In the genomic region with DNA sequence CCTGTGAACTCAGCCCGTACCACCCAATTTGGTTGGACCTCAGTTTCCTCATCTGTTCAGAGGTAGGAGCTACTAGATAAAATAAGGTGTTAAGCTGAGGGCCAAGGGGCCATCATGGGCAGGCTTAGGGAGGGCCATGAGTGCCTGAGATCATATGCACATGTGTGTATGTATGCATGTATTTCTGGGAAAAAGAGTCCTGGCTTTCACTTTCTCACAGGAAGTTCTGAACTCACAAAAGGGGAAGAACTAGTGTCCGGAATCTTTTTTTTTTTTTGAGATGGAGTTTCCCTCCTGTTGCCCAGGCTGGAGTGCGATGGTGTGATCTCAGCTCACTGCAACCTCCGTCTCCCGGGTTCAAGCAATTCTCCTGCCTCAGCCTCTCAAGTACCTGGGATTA, we compare ENCODE assay signal across 18 cellular contexts. TPM values are rescaled to one million over a fixed set of nuclear protein-coding genes. Genes with fewer than 3 reads are reported as not detected.
DNase-seq lines count a peak whose midpoint lies in the region; ATAC-seq and TF ChIP-seq lines count a peak whose summit lies in the region.
"Had no signal": no experiment of that assay in that cellular context is flagged by ENCODE, and none has a peak within 500 bp of the region (broad histone marks: within the 10 kb centered on the region; RNA-seq: fewer than 3 reads in every experiment).

No MANE protein-coding gene starts in this region.

- no peaks in the 10 kb centered on the region for H3K27me3 ChIP-seq in CD4-positive, alpha-beta T cell (ENCODE audit: control insufficient read depth, insufficient read depth, low read length)
- H3K27me3 ChIP-seq: esophagus squamous epithelium, testis had no signal

- no peaks in the 10 kb centered on the region for H3K9me3 Mint-ChIP-seq in CD4-positive, alpha-beta T cell
- H3K9me3 Mint-ChIP-seq in IgD-negative memory B cell (no peaks in the 10 kb centered on the region), memory B cell (no peaks in the 10 kb centered on the region)
- no peaks in the 10 kb centered on the region for H3K9me3 Mint-ChIP-seq in activated T-helper 2 cell treated with anti-CD3 and anti-CD28 coated beads, Interferon-gamma antibody, Interleukin-2, Interleukin-4, amounts not matched to agents 10 μg/mL and 5 μg/mL and 100 μg/mL, durations not matched to agents 14 hours and 24 hours and 36 hours
- H3K9me3 Mint-ChIP-seq: GM23338 had no signal

- no peak for DNase-seq in CD4-positive, alpha-beta T cell
- DNase-seq in activated T-helper 2 cell treated with anti-CD3 and anti-CD28 coated beads, Interferon-gamma antibody, Interleukin-2, Interleukin-4, amounts not matched to agents 10 μg/mL and 5 μg/mL and 100 μg/mL, durations not matched to agents 14 hours and 24 hours and 36 hours (ENCODE audit: low spot score), result no peak
- DNase-seq in memory B cell (ENCODE audit: low spot score in 2 of 2), result no peak
- DNase-seq in stimulated activated CD4-positive, alpha-beta T cell treated with anti-CD3 and anti-CD28 coated beads, Interleukin-4, amount 100 ng/mL, for 4 hours, result no peak
- no peak for DNase-seq in stimulated activated CD4-positive, alpha-beta T cell treated with anti-CD3 and anti-CD28 coated beads, Interleukin-1b, Interleukin-23, amount 100 ng/mL, for 48 hours
- DNase-seq: activated effector memory CD4-positive, alpha-beta T cell treated with Interleukin-2 at 50 U/mL for 16 hours; CD4-positive, CD25-positive, alpha-beta regulatory T cell; central memory CD4-positive, alpha-beta T cell; esophagus squamous epithelium; midbrain; NCI-H146; NCI-H526 treated with DMSO at 0.1 percent for 48 hours; SHP77; testis had no signal

- H3K9me3 ChIP-seq in CD4-positive, alpha-beta T cell (ENCODE audit: control insufficient read depth, low read length), result no peaks in the 10 kb centered on the region
- H3K9me3 ChIP-seq: esophagus squamous epithelium, testis had no signal

- H3K27ac ChIP-seq in CD4-positive, alpha-beta T cell (ENCODE audit: low read depth, low read length), result no peak overlapping the region
- H3K27ac ChIP-seq: testis had no signal

- H3K4me1 Mint-ChIP-seq in CD4-positive, alpha-beta T cell (ENCODE audit: low read depth), result peaks cover 42% of the 10 kb centered on the region
- H3K4me1 Mint-ChIP-seq in IgD-negative memory B cell (peaks cover 17 to 24% (median 21%) of the 10 kb centered on the region in 3 donors), memory B cell (peaks cover 25% of the 10 kb centered on the region)
- peaks cover 21% of the 10 kb centered on the region for H3K4me1 Mint-ChIP-seq in activated T-helper 2 cell treated with anti-CD3 and anti-CD28 coated beads, Interferon-gamma antibody, Interleukin-2, Interleukin-4, amounts not matched to agents 10 μg/mL and 5 μg/mL and 100 μg/mL, durations not matched to agents 14 hours and 24 hours and 36 hours (ENCODE audit: low read depth)

- H3K4me3 Mint-ChIP-seq in CD4-positive, alpha-beta T cell, result no peak overlapping the region
- H3K4me3 Mint-ChIP-seq in IgD-negative memory B cell (peak overlapping the region; percentile 12 to 84 (median 68)), memory B cell (peak overlapping the region; percentile 58)
- no peak overlapping the region for H3K4me3 Mint-ChIP-seq in activated T-helper 2 cell treated with anti-CD3 and anti-CD28 coated beads, Interferon-gamma antibody, Interleukin-2, Interleukin-4, amounts not matched to agents 10 μg/mL and 5 μg/mL and 100 μg/mL, durations not matched to agents 14 hours and 24 hours and 36 hours (ENCODE audit: low read depth)
- H3K4me3 Mint-ChIP-seq: CD4-positive, CD25-positive, alpha-beta regulatory T cell; GM23338 had no signal

- H3K27me3 Mint-ChIP-seq in CD4-positive, alpha-beta T cell, result no peaks in the 10 kb centered on the region
- H3K27me3 Mint-ChIP-seq in IgD-negative memory B cell (no peaks in the 10 kb centered on the region), memory B cell (no peaks in the 10 kb centered on the region)
- no peaks in the 10 kb centered on the region for H3K27me3 Mint-ChIP-seq in activated T-helper 2 cell treated with anti-CD3 and anti-CD28 coated beads, Interferon-gamma antibody, Interleukin-2, Interleukin-4, amounts not matched to agents 10 μg/mL and 5 μg/mL and 100 μg/mL, durations not matched to agents 14 hours and 24 hours and 36 hours (ENCODE audit: low read depth)

- ATAC-seq in CD4-positive, alpha-beta T cell (ENCODE audit: poor library complexity), result no peak
- peak; percentile 88 for ATAC-seq in memory B cell (ENCODE audit: low read depth)
- ATAC-seq in HG02970 (IDR thresholded peaks at IDR 0.05; ENCODE audit: low FRiP score, unreplicated experiment), result no peak
- ATAC-seq in HG03045 (IDR thresholded peaks at IDR 0.05; ENCODE audit: unreplicated experiment), result no peak
- ATAC-seq: GM23338 had no signal

- intact Hi-C loops in CD4-positive, alpha-beta T cell (cut with DNase I, micrococcal nuclease), result no loop called here
- intact Hi-C loops in activated T-helper 2 cell treated with anti-CD3 and anti-CD28 coated beads, Interferon-gamma antibody, Interleukin-2, Interleukin-4, amounts not matched to agents 10 μg/mL and 5 μg/mL and 100 μg/mL, durations not matched to agents 14 hours and 24 hours and 36 hours (cut with micrococcal nuclease), result no loop called here

- CTCF ChIA-PET in CD4-positive, alpha-beta T cell (lab: Charles Lee), result interaction anchor here (0.7 to 1.1 kb wide), 2 partner anchors 18 to 19 kb away, joined by 3 to 5 read pairs; no protein-coding TSS in a partner anchor

- H3K27ac Mint-ChIP-seq in CD4-positive, alpha-beta T cell, result peak overlapping the region; percentile 66
- H3K27ac Mint-ChIP-seq in IgD-negative memory B cell (peak overlapping the region; percentile 86 to 90 (median 86)), memory B cell (peak overlapping the region; percentile 87)
- peak overlapping the region; percentile 43 for H3K27ac Mint-ChIP-seq in activated T-helper 2 cell treated with anti-CD3 and anti-CD28 coated beads, Interferon-gamma antibody, Interleukin-2, Interleukin-4, amounts not matched to agents 10 μg/mL and 5 μg/mL and 100 μg/mL, durations not matched to agents 14 hours and 24 hours and 36 hours
- H3K27ac Mint-ChIP-seq: CD4-positive, CD25-positive, alpha-beta regulatory T cell; GM23338 had no signal

- TF ChIP-seq CTCF in CD4-positive, alpha-beta T cell (IDR thresholded peaks at IDR 0.05), result no peak

- H3K36me3 Mint-ChIP-seq in CD4-positive, alpha-beta T cell (ENCODE audit: low read depth), result peaks cover 83% of the 10 kb centered on the region
- peaks cover 3% of the 10 kb centered on the region for H3K36me3 Mint-ChIP-seq in IgD-negative memory B cell
- H3K36me3 Mint-ChIP-seq in activated T-helper 2 cell treated with anti-CD3 and anti-CD28 coated beads, Interferon-gamma antibody, Interleukin-2, Interleukin-4, amounts not matched to agents 10 μg/mL and 5 μg/mL and 100 μg/mL, durations not matched to agents 14 hours and 24 hours and 36 hours (ENCODE audit: low read depth), result peaks cover 65% of the 10 kb centered on the region
- H3K36me3 Mint-ChIP-seq in memory B cell, result peaks cover 26% of the 10 kb centered on the region

- POLR2A ChIA-PET in CD4-positive, alpha-beta T cell (lab: Charles Lee), result interaction anchor here (2.3 kb wide), 1 partner anchor 18 kb away, joined by 7 read pairs; the partner anchor contains the start of gene TGFB1

RNA-seq across cellular contexts. Expression of gene TGFB1, which starts 18.9 kb away (rescaled TPM):
- total RNA-seq in CD4-positive, alpha-beta T cell, result 100 to 1,000 TPM; 406 to 416 TPM
- 49.3 TPM for polyA plus RNA-seq in IgD-negative memory B cell
- total RNA-seq in activated T-helper 2 cell treated with anti-CD3 and anti-CD28 coated beads, Interferon-gamma antibody, Interleukin-2, Interleukin-4, amounts not matched to agents 10 μg/mL and 5 μg/mL and 100 μg/mL, durations not matched to agents 14 hours and 24 hours and 36 hours, result 125 and 126 TPM in 2 replicates

RNA-seq across cellular contexts. Expression of gene CCDC97, which starts 24.8 kb away (rescaled TPM):
- total RNA-seq in CD4-positive, alpha-beta T cell, result 10 to 100 TPM; 27.3 to 29.7 TPM
- 34.5 TPM for polyA plus RNA-seq in IgD-negative memory B cell
- total RNA-seq in activated T-helper 2 cell treated with anti-CD3 and anti-CD28 coated beads, Interferon-gamma antibody, Interleukin-2, Interleukin-4, amounts not matched to agents 10 μg/mL and 5 μg/mL and 100 μg/mL, durations not matched to agents 14 hours and 24 hours and 36 hours, result 33.5 and 34.4 TPM in 2 replicates

RNA-seq across cellular contexts. Expression of gene B9D2, which starts 29.2 kb away (rescaled TPM):
- 10 to 100 TPM; 21.1 to 26.8 TPM for total RNA-seq in CD4-positive, alpha-beta T cell
- 10.5 TPM for polyA plus RNA-seq in IgD-negative memory B cell
- total RNA-seq in activated T-helper 2 cell treated with anti-CD3 and anti-CD28 coated beads, Interferon-gamma antibody, Interleukin-2, Interleukin-4, amounts not matched to agents 10 μg/mL and 5 μg/mL and 100 μg/mL, durations not matched to agents 14 hours and 24 hours and 36 hours, result 6.2 TPM in 2 replicates

RNA-seq across cellular contexts. Expression of gene TMEM91, which starts 41.5 kb away (rescaled TPM):
- total RNA-seq in CD4-positive, alpha-beta T cell, result 1 to 10 TPM; 6.8 to 7.7 TPM
- 1.8 TPM for polyA plus RNA-seq in IgD-negative memory B cell
- total RNA-seq in activated T-helper 2 cell treated with anti-CD3 and anti-CD28 coated beads, Interferon-gamma antibody, Interleukin-2, Interleukin-4, amounts not matched to agents 10 μg/mL and 5 μg/mL and 100 μg/mL, durations not matched to agents 14 hours and 24 hours and 36 hours, result 4.2 and 4.8 TPM in 2 replicates

Comparison
In these comparisons a context has a peak if more than half of its experiments do, and no peak if none do; other contexts are left out.
1. H3K4me3 Mint-ChIP-seq: peak in IgD-negative memory B cell (4 of 4) and memory B cell (single experiment); none in CD4-positive, alpha-beta T cell (single experiment) and activated T-helper 2 cell treated with anti-CD3 and anti-CD28 coated beads, Interferon-gamma antibody, Interleukin-2, Interleukin-4, amounts not matched to agents 10 μg/mL and 5 μg/mL and 100 μg/mL, durations not matched to agents 14 hours and 24 hours and 36 hours (single experiment).
2. Peak in every context shown above with its lines, with median percentiles within 50 percentile points of each other: H3K27ac Mint-ChIP-seq.